In the genomic region with DNA sequence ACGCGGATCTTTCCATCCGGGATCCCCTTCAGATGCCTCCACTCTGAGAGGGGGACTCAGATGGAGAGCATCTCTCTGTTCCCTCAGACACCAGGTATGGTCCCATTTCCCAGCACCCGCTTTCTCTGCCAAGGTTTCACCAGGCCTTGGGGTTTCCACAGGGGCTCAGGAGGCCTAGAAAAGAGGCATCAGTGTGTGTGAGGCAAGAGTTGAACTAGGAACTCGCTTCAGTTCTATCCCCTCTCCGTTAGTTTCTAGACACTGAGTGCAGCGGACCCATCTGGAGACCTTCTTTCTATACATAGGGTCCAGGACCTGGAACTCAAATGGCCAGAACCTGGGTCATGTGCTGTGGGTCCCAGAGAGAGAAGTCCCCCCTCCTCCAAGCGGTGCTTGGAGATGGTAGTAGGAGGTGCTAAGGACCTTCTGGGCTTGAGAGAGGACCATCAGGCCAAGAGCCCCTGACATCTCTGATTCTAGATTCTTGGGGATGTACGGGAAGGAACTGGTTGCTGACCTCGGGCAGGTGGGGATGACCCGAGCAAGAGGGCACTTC, we compare ENCODE assay signal across 23 cellular contexts. TPM values are rescaled to one million over a fixed set of nuclear protein-coding genes. Genes with fewer than 3 reads are reported as not detected.
DNase-seq lines count a peak whose midpoint lies in the region; ATAC-seq, FAIRE-seq and TF ChIP-seq lines count a peak whose summit lies in the region.
"Had no signal": no experiment of that assay in that cellular context is flagged by ENCODE, and none has a peak within 500 bp of the region (broad histone marks: within the 10 kb centered on the region; RNA-seq: fewer than 3 reads in every experiment).

No MANE protein-coding gene starts in this region.

- H2AFZ ChIP-seq in PC-9: no peak overlapping the region

- DNase-seq in G401 (ENCODE audit: low spot score) (peak; percentile 43), WTC11 (ENCODE audit: low spot score) (no peak), PC-9 (no peak), kidney (no peak)
- DNase-seq: activated CD4-positive, alpha-beta T cell treated with anti-CD3 and anti-CD28 coated beads, Interleukin-2, amount 10 ng/mL, durations not matched to agents 7 days and 5 days; activated T-cell treated with anti-CD3 and anti-CD28 coated beads, Interleukin-2, amount 50 U/mL, for 24 hours; HFFc6; NCI-H1048; stimulated activated naive CD4-positive, alpha-beta T cell; T-helper 2 cell; testis had no signal

- H3K4me1 ChIP-seq in PC-9 (replicated peaks; ENCODE audit: insufficient read depth) (no peaks in the 10 kb centered on the region), kidney (ENCODE audit: control insufficient read depth in 1 of 2, insufficient read depth in 1 of 2, low read depth in 1 of 2, low read length in 2 of 2) (no peaks in the 10 kb centered on the region)

- peaks cover 24% of the 10 kb centered on the region for H4K20me1 ChIP-seq in PC-9 (ENCODE audit: insufficient read depth)

- H3K9me3 Mint-ChIP-seq in WTC11: no peaks in the 10 kb centered on the region
- H3K9me3 Mint-ChIP-seq: activated T-cell treated with anti-CD3 and anti-CD28 coated beads, Interleukin-2, amount 50 U/mL, for 24 hours; HFFc6 had no signal

- no peak overlapping the region; the same call in 1 of the 2 replicates for H3K4me2 ChIP-seq in PC-9

- no peaks in the 10 kb centered on the region for H3K36me3 Mint-ChIP-seq in WTC11

- H3K36me3 ChIP-seq in PC-9 (ENCODE audit: low read depth) (no peaks in the 10 kb centered on the region), kidney (ENCODE audit: control insufficient read depth in 1 of 2, insufficient read depth in 2 of 2, low read length in 2 of 2) (no peaks in the 10 kb centered on the region)

- FAIRE-seq in kidney (lab: Jason Lieb, UNC): no peak
- FAIRE-seq: GM18507 had no signal

- H3K9me3 ChIP-seq in iPS-18c (ENCODE audit: control insufficient read depth, insufficient read depth, low read length) (no peaks in the 10 kb centered on the region), PC-9 (ENCODE audit: insufficient read depth, low read depth) (no peaks in the 10 kb centered on the region), kidney (ENCODE audit: control insufficient read depth in 1 of 2, low read length in 2 of 2) (no peaks in the 10 kb centered on the region)
- H3K9me3 ChIP-seq: testis had no signal

- peaks cover 2% of the 10 kb centered on the region; the same call in 1 of the 2 replicates for H3K4me1 Mint-ChIP-seq in WTC11
- H3K4me1 Mint-ChIP-seq: activated CD4-positive, alpha-beta T cell treated with anti-CD3 and anti-CD28 coated beads, Interleukin-2, amount 10 ng/mL, durations not matched to agents 7 days and 5 days; IgD-negative memory B cell; nephron had no signal

- peaks cover 57% of the 10 kb centered on the region for H3K27me3 ChIP-seq in PC-9 (ENCODE audit: insufficient read depth, low read depth)
- H3K27me3 ChIP-seq: testis had no signal

- no peaks in the 10 kb centered on the region for H3K9me2 ChIP-seq in PC-9 (ENCODE audit: insufficient read depth)

- peak overlapping the region; percentile 68 for H3K4me3 ChIP-seq in iPS-18c (ENCODE audit: insufficient read depth, low read depth, low read length)
- no peak overlapping the region for H3K4me3 ChIP-seq in PC-9
- no peak overlapping the region for H3K4me3 ChIP-seq in kidney (ENCODE audit: low read length in 2 of 2)
- H3K4me3 ChIP-seq: SK-N-MC had no signal

- no peak for ATAC-seq in WTC11
- ATAC-seq in HG03097 (IDR thresholded peaks at IDR 0.05; ENCODE audit: low FRiP score, unreplicated experiment): no peak
- no peak for ATAC-seq in HG03469 (IDR thresholded peaks at IDR 0.05; ENCODE audit: unreplicated experiment)

- H3K79me2 ChIP-seq in PC-9 (ENCODE audit: low read depth): no peaks in the 10 kb centered on the region

- no peaks in the 10 kb centered on the region for H3F3A ChIP-seq in PC-9 (ENCODE audit: insufficient read depth, low read depth)

- intact Hi-C loops in PC-9 (cut with micrococcal nuclease; ENCODE audit: unreplicated experiment): no loop called here
- intact Hi-C loops in kidney (cut with DNase I): no loop called here

- CTCF ChIA-PET in WTC11 (lab: Charles Lee): interaction anchor here (0.6 to 2.3 kb wide), 8 partner anchors 8 to 222 kb away, joined by 3 to 36 read pairs (median 8); a partner anchor contains a TSS
- CTCF ChIA-PET in PC-9 (lab: Charles Lee): interaction anchor here (0.6 to 0.7 kb wide), 2 partner anchors 8 to 302 kb away, joined by 7 to 8 read pairs; no protein-coding TSS in a partner anchor

- no peak overlapping the region for H3K9ac ChIP-seq in kidney (ENCODE audit: low read length in 2 of 2)

- H3K27ac ChIP-seq in 22Rv1: peak overlapping the region; percentile 73
- no peak overlapping the region for H3K27ac ChIP-seq in PC-9
- H3K27ac ChIP-seq in kidney (ENCODE audit: low read depth in 2 of 2, low read length in 2 of 2): no peak overlapping the region
- H3K27ac ChIP-seq: C4-2B, SK-N-MC, testis had no signal

- no TSS peak for BruUV-seq in PC-9 (replicated peaks; lab: Mats Ljungman, UMichigan)

- no peak overlapping the region for H3K27ac Mint-ChIP-seq in WTC11
- H3K27ac Mint-ChIP-seq: activated CD4-positive, alpha-beta T cell treated with anti-CD3 and anti-CD28 coated beads, Interleukin-2, amount 10 ng/mL, durations not matched to agents 7 days and 5 days; activated T-cell treated with anti-CD3 and anti-CD28 coated beads, Interleukin-2, amount 50 U/mL, for 24 hours; HFFc6; IgD-negative memory B cell; nephron; progenitor cell of endocrine pancreas had no signal

- TF ChIP-seq CTCF in 22Rv1 (IDR thresholded peaks at IDR 0.05) (no peak), WTC11 (IDR thresholded peaks at IDR 0.05) (no peak), PC-9 (conservative IDR thresholded peaks at IDR 0.05) (no peak), kidney (IDR thresholded peaks at IDR 0.05; ENCODE audit: borderline replicate concordance, extremely low read depth, insufficient read depth) (no peak)

- H3K27me3 Mint-ChIP-seq in WTC11 (ENCODE audit: low read depth): peaks cover 100% of the 10 kb centered on the region

- in situ Hi-C loops in G401 (cut with HindIII; ENCODE audit: low sequenced_read_pairs): no loop called here

- POLR2A ChIA-PET in WTC11 (lab: Charles Lee): interaction anchor here (1.2 kb wide), 1 partner anchor 333 kb away, joined by 3 read pairs; no protein-coding TSS in a partner anchor
- POLR2A ChIA-PET in PC-9 (lab: Charles Lee; ENCODE audit: unreplicated experiment): no interaction called here

- peak overlapping the region; percentile 66; the same call in 1 of the 2 replicates for H3K4me3 Mint-ChIP-seq in WTC11
- H3K4me3 Mint-ChIP-seq: activated CD4-positive, alpha-beta T cell treated with anti-CD3 and anti-CD28 coated beads, Interleukin-2, amount 10 ng/mL, durations not matched to agents 7 days and 5 days; activated T-cell treated with anti-CD3 and anti-CD28 coated beads, Interleukin-2, amount 50 U/mL, for 24 hours; HFFc6; IgD-negative memory B cell had no signal

TF ChIP-seq in WTC11, 78 proteins besides CTCF, POLR2A, EP300 and RAD21:
- TF ChIP-seq SMAD3 (CRISPR knock-in tag; IDR thresholded peaks at IDR 0.05; ENCODE audit: borderline replicate concordance): no peak
- TF ChIP-seq ELF4 (CRISPR knock-in tag; IDR thresholded peaks at IDR 0.05; ENCODE audit: low read depth): no peak
- TF ChIP-seq FOXP1 (CRISPR knock-in tag; IDR thresholded peaks at IDR 0.05; ENCODE audit: borderline replicate concordance): no peak
- no peak for TF ChIP-seq FOXK1 (CRISPR knock-in tag; IDR thresholded peaks at IDR 0.05)
- no peak for TF ChIP-seq ZNF671 (CRISPR knock-in tag; IDR thresholded peaks at IDR 0.05)
- no peak for TF ChIP-seq ZNF396 (CRISPR knock-in tag; IDR thresholded peaks at IDR 0.05; ENCODE audit: borderline replicate concordance)
- TF ChIP-seq CREM (CRISPR knock-in tag; IDR thresholded peaks at IDR 0.05): no peak
- TF ChIP-seq, protein P1, sequence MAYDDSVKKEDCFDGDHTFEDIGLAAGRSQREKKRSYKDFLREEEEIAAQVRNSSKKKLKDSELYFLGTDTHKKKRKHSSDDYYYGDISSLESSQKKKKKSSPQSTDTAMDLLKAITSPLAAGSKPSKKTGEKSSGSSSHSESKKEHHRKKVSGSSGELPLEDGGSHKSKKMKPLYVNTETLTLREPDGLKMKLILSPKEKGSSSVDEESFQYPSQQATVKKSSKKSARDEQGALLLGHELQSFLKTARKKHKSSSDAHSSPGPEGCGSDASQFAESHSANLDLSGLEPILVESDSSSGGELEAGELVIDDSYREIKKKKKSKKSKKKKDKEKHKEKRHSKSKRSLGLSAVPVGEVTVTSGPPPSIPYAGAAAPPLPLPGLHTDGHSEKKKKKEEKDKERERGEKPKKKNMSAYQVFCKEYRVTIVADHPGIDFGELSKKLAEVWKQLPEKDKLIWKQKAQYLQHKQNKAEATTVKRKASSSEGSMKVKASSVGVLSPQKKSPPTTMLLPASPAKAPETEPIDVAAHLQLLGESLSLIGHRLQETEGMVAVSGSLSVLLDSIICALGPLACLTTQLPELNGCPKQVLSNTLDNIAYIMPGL (CRISPR knock-in tag; IDR thresholded peaks at IDR 0.05): no peak
- TF ChIP-seq PRRX2 (CRISPR knock-in tag; IDR thresholded peaks at IDR 0.05): no peak
- TF ChIP-seq SMAD4 (CRISPR knock-in tag; IDR thresholded peaks at IDR 0.05): no peak
- no peak for TF ChIP-seq MXD4 (CRISPR knock-in tag; IDR thresholded peaks at IDR 0.05; ENCODE audit: borderline replicate concordance)

RNA-seq across cellular contexts. Expression of a gene that starts 2.1 kb away (rescaled TPM):
- 0.03 and 0.43 TPM in 2 replicates for total RNA-seq in G401 (2014; rRNA removed; shearing (Covaris generic))
- total RNA-seq in WTC11 (2021) (6.6 to 8.5 TPM (median 7.2 TPM) in 3 replicates), PC-9 (2021) (6.0 and 8.7 TPM in 2 replicates), kidney (2.0 TPM)
- polyA plus RNA-seq in kidney (ENCODE audit: insufficient read depth, low read depth, low replicate concordance): 2.5 TPM

RNA-seq across cellular contexts. Expression of a gene that starts 22.4 kb away (rescaled TPM):
- total RNA-seq in G401 (2014; rRNA removed; shearing (Covaris generic)): not detected in 2 replicates
- total RNA-seq in WTC11 (2021) (5.8 to 7.1 TPM (median 5.8 TPM) in 3 replicates), PC-9 (2021) (not detected in 2 replicates), kidney (6.6 TPM)
- not detected for polyA plus RNA-seq in kidney (ENCODE audit: insufficient read depth, low read depth, low replicate concordance)
- total RNA-seq: activated CD4-positive, alpha-beta T cell treated with anti-CD3 and anti-CD28 coated beads, Interleukin-2, amount 10 ng/mL, durations not matched to agents 7 days and 5 days; HFFc6; lung microvascular endothelial cell; OCI-LY7; progenitor cell of endocrine pancreas had no signal
- polyA plus RNA-seq: IgD-negative memory B cell had no signal

RNA-seq across cellular contexts. Expression of a gene that starts 58.7 kb away (rescaled TPM):
- 7.4 and 13.7 TPM in 2 replicates for total RNA-seq in G401 (2014; rRNA removed; shearing (Covaris generic))
- 16.5 to 20.5 TPM (median 16.5 TPM) in 3 replicates for total RNA-seq in WTC11 (2021)
- total RNA-seq in PC-9 (2021): 15.8 and 28.1 TPM in 2 replicates
- total RNA-seq in kidney: 28.3 TPM
- polyA plus RNA-seq in kidney (ENCODE audit: insufficient read depth, low read depth, low replicate concordance): 15.4 TPM

RNA-seq across cellular contexts. Expression of a gene that starts 59.1 kb away (rescaled TPM):
- 7.2 and 11.1 TPM in 2 replicates for total RNA-seq in G401 (2014; rRNA removed; shearing (Covaris generic))
- total RNA-seq in WTC11 (2021): 16.3 to 20.0 TPM (median 16.4 TPM) in 3 replicates
- total RNA-seq in PC-9 (2021): 14.1 and 16.3 TPM in 2 replicates
- total RNA-seq in kidney: 22.3 TPM
- polyA plus RNA-seq in kidney (ENCODE audit: insufficient read depth, low read depth, low replicate concordance): 5.7 TPM
